36 cellular contexts compared by ENCODE assay signal in genomic region chr16:28013878-28014277, GRCh38. TPM values are rescaled to one million over a fixed set of nuclear protein-coding genes. Genes with fewer than 3 reads are reported as not detected.
"Had no signal": no experiment of that assay in that cellular context is flagged by ENCODE, and none has a peak within 500 bp of the region (broad histone marks: within the 10 kb centered on the region; RNA-seq: fewer than 3 reads in every experiment).

No MANE protein-coding gene starts in this region.

- H3K4me3 ChIP-seq: adrenal gland, body of pancreas, breast epithelium had no signal

- H3K9me3 ChIP-seq: adrenal gland, breast epithelium had no signal

- H3K27ac ChIP-seq: adrenal gland, body of pancreas, brain microvascular endothelial cell, breast epithelium, VCaP had no signal

- ATAC-seq: activated CD8-positive, alpha-beta T cell treated with anti-CD3 and anti-CD28 coated beads for 36 hours; activated naive CD4-positive, alpha-beta T cell treated with anti-CD3 and anti-CD28 coated beads, Interleukin-2, amount 50 U/mL, for 72 hours; activated T-cell treated with anti-CD3 and anti-CD28 coated beads, Interleukin-2, amount 50 U/mL, for 4 hours; activated T-cell treated with anti-CD3 and anti-CD28 coated beads, Interleukin-2, amount 50 U/mL, for 72 hours; activated T-helper 17 cell treated with anti-CD3 and anti-CD28 coated beads, Interleukin-2, amount 50 U/mL, for 72 hours; body of pancreas had no signal

- H3K27me3 ChIP-seq: adrenal gland, body of pancreas, breast epithelium had no signal

- H3K36me3 ChIP-seq: adrenal gland, brain microvascular endothelial cell, breast epithelium had no signal

- DNase-seq: activated B cell treated with CpG ODN at 0.5 μM for 24 hours; activated CD4-positive, alpha-beta memory T cell treated with anti-CD3 and anti-CD28 coated beads for 36 hours; activated CD4-positive, alpha-beta T cell treated with anti-CD3 and anti-CD28 coated beads for 4 hours; activated CD4-positive, alpha-beta T cell treated with anti-CD3 and anti-CD28 coated beads, Interleukin-2, amount 10 ng/mL, durations not matched to agents 24 days and 14 days; activated CD4-positive, alpha-beta T cell treated with anti-CD3 and anti-CD28 coated beads, Interleukin-2, amount 50 U/mL, for 1 hour; activated CD4-positive, alpha-beta T cell treated with anti-CD3 and anti-CD28 coated beads, Interleukin-2, amount 50 U/mL, for 4 hours; activated CD4-positive, CD25-positive, alpha-beta regulatory T cell treated with anti-CD3 and anti-CD28 coated beads, Interleukin-2, amount 50 U/mL, for 72 hours; activated CD8-positive, alpha-beta memory T cell treated with anti-CD3 and anti-CD28 coated beads, Interleukin-2, amount 50 U/mL, for 4 hours; activated CD8-positive, alpha-beta T cell treated with anti-CD3 and anti-CD28 coated beads for 36 hours; activated effector memory CD4-positive, alpha-beta T cell treated with anti-CD3 and anti-CD28 coated beads, Interleukin-2, amount 50 U/mL, for 16 hours; activated gamma-delta T cell treated with Interleukin-2 at 50 U/mL for 16 hours; activated naive CD4-positive, alpha-beta T cell; activated naive CD4-positive, alpha-beta T cell treated with anti-CD3 and anti-CD28 coated beads for 36 hours; activated naive CD4-positive, alpha-beta T cell treated with anti-CD3 and anti-CD28 coated beads, Interleukin-2, amount 50 U/mL, for 16 hours; activated naive CD8-positive, alpha-beta T cell treated with anti-CD3 and anti-CD28 coated beads for 36 hours; activated T-cell treated with anti-CD3 and anti-CD28 coated beads for 4 hours; activated T-cell treated with anti-CD3 and anti-CD28 coated beads, Interleukin-2, amount 50 U/mL, for 1 hour; activated T-cell treated with anti-CD3 and anti-CD28 coated beads, Interleukin-2, amount 50 U/mL, for 4 hours; activated T-cell treated with anti-CD3 and anti-CD28 coated beads, Interleukin-2, amount 50 U/mL, for 72 hours; adrenal gland; amniotic stem cell; aorta; body of pancreas; brain microvascular endothelial cell; central memory CD4-positive, alpha-beta T cell; T-helper 1 cell; T-helper 2 cell; T-helper 9 cell had no signal

- H3K4me1 ChIP-seq: adrenal gland, body of pancreas, breast epithelium had no signal

- FAIRE-seq: astrocyte, TTC549 had no signal

RNA-seq across cellular contexts. Expression of gene GSG1L, which starts 49.6 kb away (rescaled TPM):
- total RNA-seq: activated B cell treated with CpG ODN at 0.5 μM for 24 hours; activated CD4-positive, alpha-beta T cell treated with anti-CD3 and anti-CD28 coated beads, Interleukin-2, amount 10 ng/mL, durations not matched to agents 24 days and 14 days; activated CD8-positive, alpha-beta memory T cell treated with anti-CD3 and anti-CD28 coated beads for 36 hours; activated CD8-positive, alpha-beta T cell treated with anti-CD3 and anti-CD28 coated beads for 36 hours; activated naive CD4-positive, alpha-beta T cell treated with anti-CD3 and anti-CD28 coated beads for 36 hours; activated naive CD8-positive, alpha-beta T cell treated with anti-CD3 and anti-CD28 coated beads for 36 hours; activated T-cell treated with anti-CD3 and anti-CD28 coated beads, Interleukin-2, amount 50 U/mL, for 4 hours; activated T-cell treated with anti-CD3 and anti-CD28 coated beads, Interleukin-2, amount 50 U/mL, for 72 hours; activated T-helper 1 cell treated with anti-CD3 and anti-CD28 coated beads, Interleukin-12 subunit alpha, Interleukin-12 subunit beta, Interleukin-2, Interleukin-4 antibody, amounts not matched to agents 30 ng/mL and 10 ng/mL and 1 ng/mL, durations not matched to agents 14 hours and 24 hours and 36 hours; adrenal gland; astrocyte; body of pancreas; breast epithelium had no signal
